In genomic region chr3:112675349-112675748, GRCh38 we compare ENCODE assay signal across 20 cellular contexts. TPM values are rescaled to one million over a fixed set of nuclear protein-coding genes. Genes with fewer than 3 reads are reported as not detected.
DNase-seq lines count a peak whose midpoint lies in the region; ATAC-seq and TF ChIP-seq lines count a peak whose summit lies in the region.
"Had no signal": no experiment of that assay in that cellular context is flagged by ENCODE, and none has a peak within 500 bp of the region (broad histone marks: within the 10 kb centered on the region; RNA-seq: fewer than 3 reads in every experiment).

No MANE protein-coding gene starts in this region.

- POLR2A ChIA-PET in SK-N-SH (lab: Yijun Ruan, JAX) = no interaction called here
- POLR2A ChIA-PET in naive thymus-derived CD8-positive, alpha-beta T cell (lab: Charles Lee) = no interaction called here

- H3K9me3 ChIP-seq in SK-N-SH = no peaks in the 10 kb centered on the region
- H3K9me3 ChIP-seq: BLaER1 treated with 17β-estradiol and CSF1 and Interleukin-3, amounts not matched to agents 10 nM and 100 nM; neutrophil had no signal

- no peak overlapping the region for H3K9ac ChIP-seq in SK-N-SH
- H3K9ac ChIP-seq: BLaER1 treated with 17β-estradiol and CSF1 and Interleukin-3, amounts not matched to agents 10 nM and 100 nM had no signal

- no peaks in the 10 kb centered on the region for H3K79me2 ChIP-seq in SK-N-SH (ENCODE audit: insufficient read depth)

- H3K4me3 ChIP-seq in SK-N-SH (ENCODE audit: low read depth in 2 of 2, low read length in 1 of 2) = no peak overlapping the region
- H3K4me3 ChIP-seq: BLaER1 treated with 17β-estradiol and CSF1 and Interleukin-3, amounts not matched to agents 10 nM and 100 nM; SK-N-MC had no signal

- H3K4me2 ChIP-seq in SK-N-SH = no peak overlapping the region

- H3K27ac Mint-ChIP-seq in effector memory CD8-positive, alpha-beta T cell = peak overlapping the region; percentile 1 to 92
- peak overlapping the region; percentile 88 for H3K27ac Mint-ChIP-seq in nephron progenitor cell
- peak overlapping the region in 1 of 10 donors; percentile 59 for H3K27ac Mint-ChIP-seq in naive thymus-derived CD8-positive, alpha-beta T cell
- H3K27ac Mint-ChIP-seq: activated T-cell treated with anti-CD3 and anti-CD28 coated beads, Interleukin-2, amount 50 U/mL, for 24 hours had no signal

- H3K36me3 Mint-ChIP-seq in effector memory CD8-positive, alpha-beta T cell (ENCODE audit: insufficient read depth) = peaks cover 5% of the 10 kb centered on the region
- H3K36me3 Mint-ChIP-seq in nephron progenitor cell (ENCODE audit: low read depth) = no peaks in the 10 kb centered on the region
- no peaks in the 10 kb centered on the region for H3K36me3 Mint-ChIP-seq in naive thymus-derived CD8-positive, alpha-beta T cell
- H3K36me3 Mint-ChIP-seq: stimulated activated effector memory CD8-positive, alpha-beta T cell treated with anti-CD3 and anti-CD28 coated beads, Interleukin-12 subunit alpha, Interleukin-12 subunit beta, amount 100 ng/mL, for 72 hours had no signal

- peak overlapping the region; percentile 74; the same call in 1 of the 2 replicates for H2AFZ ChIP-seq in SK-N-SH (ENCODE audit: low read depth)

- no peaks in the 10 kb centered on the region for H3K27me3 Mint-ChIP-seq in effector memory CD8-positive, alpha-beta T cell
- H3K27me3 Mint-ChIP-seq in nephron progenitor cell (ENCODE audit: low read depth, poor library complexity) = peaks cover 5% of the 10 kb centered on the region
- peaks cover 0 to 2% (median 1%) of the 10 kb centered on the region in 5 donors for H3K27me3 Mint-ChIP-seq in naive thymus-derived CD8-positive, alpha-beta T cell

- H3K27me3 ChIP-seq in SK-N-SH (ENCODE audit: insufficient read depth) = no peaks in the 10 kb centered on the region
- H3K27me3 ChIP-seq: BLaER1 treated with 17β-estradiol and CSF1 and Interleukin-3, amounts not matched to agents 10 nM and 100 nM had no signal

- no peak for TF ChIP-seq RAD21 in SK-N-SH (IDR thresholded peaks at IDR 0.05; ENCODE audit: low read length)

- no peak for ATAC-seq in SK-N-SH treated with all-trans-retinoic acid at 6 μM for 48 hours
- no peak for ATAC-seq in effector memory CD8-positive, alpha-beta T cell (replicated peaks)
- ATAC-seq in naive thymus-derived CD8-positive, alpha-beta T cell = no peak
- ATAC-seq: stimulated activated effector memory CD8-positive, alpha-beta T cell treated with anti-CD3 and anti-CD28 coated beads, Interleukin-12 subunit alpha, Interleukin-12 subunit beta, amount 100 ng/mL, for 72 hours had no signal

- 69% methylated on average over 6 of the region's 6 CpGs for WGBS in SK-N-SH (ENCODE audit: low lambda C conversion rate)

- CTCF ChIA-PET in SK-N-SH (lab: Yijun Ruan, JAX) = interaction anchor here (1.0 kb wide), 1 partner anchor 14 kb away, joined by 3 read pairs; no protein-coding TSS in a partner anchor

- no peaks in the 10 kb centered on the region for H3K36me3 ChIP-seq in SK-N-SH (replicated peaks in 1 of 2; ENCODE audit: control insufficient read depth in 1 of 2, insufficient read depth in 2 of 2, low read length in 1 of 2)
- H3K36me3 ChIP-seq: BLaER1 treated with 17β-estradiol and CSF1 and Interleukin-3, amounts not matched to agents 10 nM and 100 nM; neutrophil had no signal

- TF ChIP-seq EP300 in SK-N-SH (IDR thresholded peaks at IDR 0.05; ENCODE audit: borderline replicate concordance in 1 of 2, low read depth in 1 of 2, low read length in 1 of 2) = no peak

- H3F3A ChIP-seq in SK-N-SH (replicated peaks; ENCODE audit: insufficient read depth) = peaks cover 58% of the 10 kb centered on the region

- H3K4me3 Mint-ChIP-seq in effector memory CD8-positive, alpha-beta T cell = peak overlapping the region in 1 of 2 donors; percentile 71
- H3K4me3 Mint-ChIP-seq in nephron progenitor cell = no peak overlapping the region
- no peak overlapping the region for H3K4me3 Mint-ChIP-seq in naive thymus-derived CD8-positive, alpha-beta T cell
- H3K4me3 Mint-ChIP-seq: activated CD4-positive, alpha-beta T cell treated with anti-CD3 and anti-CD28 coated beads, Interleukin-2, amount 10 ng/mL, durations not matched to agents 7 days and 5 days; activated T-cell treated with anti-CD3 and anti-CD28 coated beads, Interleukin-2, amount 50 U/mL, for 24 hours had no signal

- DNase-seq in SK-N-SH (no peak), HT1080 (ENCODE audit: low read depth) (peak; percentile 43), nephron progenitor cell (no peak), NCI-H187 (lab: John Stamatoyannopoulos, UW) (no peak)
- DNase-seq in effector memory CD8-positive, alpha-beta T cell = no peak
- DNase-seq in naive thymus-derived CD8-positive, alpha-beta T cell = no peak
- DNase-seq in stimulated activated naive CD4-positive, alpha-beta T cell (lab: John Stamatoyannopoulos, UW) = no peak
- DNase-seq: activated CD4-positive, alpha-beta T cell treated with anti-CD3 and anti-CD28 coated beads, Interleukin-2, amount 10 ng/mL, durations not matched to agents 7 days and 5 days; activated T-cell treated with anti-CD3 and anti-CD28 coated beads, Interleukin-2, amount 50 U/mL, for 24 hours; cerebellar nuclear complex; DMS 273 treated with DMSO at 0.1 percent for 48 hours; hippocampal formation; NCI-H1436 treated with DMSO at 0.1 percent for 48 hours; NCI-H2227 treated with DMSO at 0.1 percent for 48 hours; stimulated activated CD4-positive, alpha-beta T cell treated with anti-CD3 and anti-CD28 coated beads, Interleukin-15, amount 100 ng/mL, for 24 hours had no signal

- TF ChIP-seq CTCF in SK-N-SH (IDR thresholded peaks at IDR 0.05) = no peak
- TF ChIP-seq CTCF in nephron progenitor cell (IDR thresholded peaks at IDR 0.05) = no peak

- H3K27ac ChIP-seq in SK-N-SH (ENCODE audit: low read depth in 2 of 2, low read length in 1 of 2) = peak overlapping the region; percentile 40 to 94; a peak in 3 of 4 replicates
- H3K27ac ChIP-seq: neutrophil, SK-N-MC had no signal

- peaks cover 43 to 63% of the 10 kb centered on the region in 2 donors for H3K4me1 Mint-ChIP-seq in effector memory CD8-positive, alpha-beta T cell (ENCODE audit: low read depth in 2 of 2)
- H3K4me1 Mint-ChIP-seq in nephron progenitor cell = peaks cover 28% of the 10 kb centered on the region
- H3K4me1 Mint-ChIP-seq in naive thymus-derived CD8-positive, alpha-beta T cell = peaks cover 11 to 63% (median 39%) of the 10 kb centered on the region in 4 donors

- H3K9me2 ChIP-seq in SK-N-SH = no peaks in the 10 kb centered on the region

- no peaks in the 10 kb centered on the region for H3K9me3 Mint-ChIP-seq in effector memory CD8-positive, alpha-beta T cell
- H3K9me3 Mint-ChIP-seq in nephron progenitor cell = no peaks in the 10 kb centered on the region
- no peaks in the 10 kb centered on the region for H3K9me3 Mint-ChIP-seq in naive thymus-derived CD8-positive, alpha-beta T cell
- H3K9me3 Mint-ChIP-seq: activated T-cell treated with anti-CD3 and anti-CD28 coated beads, Interleukin-2, amount 50 U/mL, for 24 hours; stimulated activated effector memory CD8-positive, alpha-beta T cell treated with anti-CD3 and anti-CD28 coated beads, Interleukin-12 subunit alpha, Interleukin-12 subunit beta, amount 100 ng/mL, for 72 hours had no signal

- H4K20me1 ChIP-seq in SK-N-SH (ENCODE audit: insufficient read depth) = no peaks in the 10 kb centered on the region

- H3K4me1 ChIP-seq in SK-N-SH (ENCODE audit: control insufficient read depth in 1 of 2, insufficient read depth in 2 of 2, low read depth in 1 of 2, low read length in 1 of 2) = peaks cover 6 to 55% of the 10 kb centered on the region in 2 experiments

TF ChIP-seq in SK-N-SH, 30 proteins besides CTCF, POLR2A, EP300 and RAD21 (continues in another document):
- TF ChIP-seq YY1 (IDR thresholded peaks at IDR 0.05; ENCODE audit: low read depth) (no peak), GATA2 (CRISPR knock-in tag; IDR thresholded peaks at IDR 0.05) (no peak), IRF3 (IDR thresholded peaks at IDR 0.05; ENCODE audit: low read depth, low read length) (no peak)

TF ChIP-seq in SK-N-SH treated with all-trans-retinoic acid at 6 μM for 48 hours, 23 proteins besides CTCF, POLR2A, EP300 and RAD21:
- no peak for TF ChIP-seq PATZ1 (CRISPR knock-in tag; IDR thresholded peaks at IDR 0.05; ENCODE audit: borderline replicate concordance)
- TF ChIP-seq RARB (CRISPR knock-in tag; IDR thresholded peaks at IDR 0.05) = no peak
- TF ChIP-seq PPARA (CRISPR knock-in tag; IDR thresholded peaks at IDR 0.05; ENCODE audit: borderline replicate concordance) = no peak
- no peak for TF ChIP-seq ZNF70 (CRISPR knock-in tag; IDR thresholded peaks at IDR 0.05)
- no peak for TF ChIP-seq ARNTL (CRISPR knock-in tag; IDR thresholded peaks at IDR 0.05; ENCODE audit: borderline replicate concordance, low read depth)
- TF ChIP-seq ZNF565 (CRISPR knock-in tag; conservative IDR thresholded peaks at IDR 0.05; ENCODE audit: low read depth) = no peak
- no peak for TF ChIP-seq ZFP30 (CRISPR knock-in tag; IDR thresholded peaks at IDR 0.05)
- TF ChIP-seq ZFP3 (CRISPR knock-in tag; IDR thresholded peaks at IDR 0.05) = no peak
- no peak for TF ChIP-seq ZC3H10 (CRISPR knock-in tag; IDR thresholded peaks at IDR 0.05)
- TF ChIP-seq ISL1 (CRISPR knock-in tag; IDR thresholded peaks at IDR 0.05) = no peak

RNA-seq across cellular contexts. Expression of gene CCDC80, which starts 34.4 kb away (rescaled TPM):
- polyA plus RNA-seq in SK-N-SH (2012; rRNA removed) = 83.4 and 103 TPM in 2 replicates
- 113 and 151 TPM in 2 replicates for polyA plus RNA-seq in SK-N-SH (2012; cell fraction: cytosol; rRNA removed)
- 90.9 and 120 TPM in 2 replicates for polyA plus RNA-seq in SK-N-SH (2012; cell fraction: nucleus; rRNA removed)
- total RNA-seq in HT1080 (2014; rRNA removed; shearing (Covaris generic)) = 50.9 and 52.2 TPM in 2 replicates
- polyA plus RNA-seq in HT1080 (2015; cell fraction: cytosol; rRNA removed) = 39.4 and 42.8 TPM in 2 replicates
- polyA plus RNA-seq in HT1080 (2015; cell fraction: nucleus; rRNA removed) = 121 and 125 TPM in 2 replicates
- not detected for total RNA-seq in naive thymus-derived CD8-positive, alpha-beta T cell
- polyA plus RNA-seq in naive thymus-derived CD8-positive, alpha-beta T cell = under 1 TPM in 2 of 3 donors, not detected in 1; 0.04 to 0.09 TPM
- total RNA-seq: activated CD4-positive, alpha-beta T cell treated with anti-CD3 and anti-CD28 coated beads, Interleukin-2, amount 10 ng/mL, durations not matched to agents 7 days and 5 days had no signal

Comparison
In these comparisons a context has a peak if more than half of its experiments do, and no peak if none do; other contexts are left out.
1. RNA of gene CCDC80, which starts 34.4 kb away (total RNA-seq): 50.9 to 52.2 TPM in HT1080; not detected in naive thymus-derived CD8-positive, alpha-beta T cell; every median in the first group is over 10 times any median in the second.